ENCODE assay signal across 9 cellular contexts in the genomic region with DNA sequence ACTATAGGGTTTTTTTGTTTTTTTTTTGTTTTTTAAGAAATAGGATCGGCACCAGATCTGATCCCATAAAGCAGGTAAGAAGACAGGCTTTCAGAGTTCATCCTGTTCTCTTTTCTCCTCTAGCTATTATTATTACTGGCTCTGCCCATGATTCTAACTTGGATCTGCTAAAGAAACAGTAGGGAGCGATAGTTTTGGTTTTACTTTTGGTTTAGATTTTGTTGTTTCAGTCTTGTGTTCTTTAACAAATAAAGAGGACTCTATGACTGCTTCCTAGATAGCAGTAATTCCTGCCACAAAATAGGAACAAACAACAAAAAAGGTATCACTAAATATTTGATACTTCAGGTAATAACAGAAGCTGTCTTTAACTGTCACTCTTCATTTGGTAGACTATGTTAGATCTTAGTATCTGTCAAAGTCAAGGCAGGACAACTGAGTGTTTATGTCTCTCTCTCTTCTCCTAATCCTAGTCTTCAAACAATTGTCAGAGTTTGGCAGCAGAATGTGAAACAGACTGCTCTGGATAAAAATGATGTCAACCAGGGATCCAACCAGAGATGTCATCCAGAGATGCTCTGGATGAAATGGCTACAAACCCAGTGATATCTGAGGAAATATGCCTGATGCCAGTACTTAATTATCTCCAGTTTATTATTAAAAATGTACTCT.
DNase-seq lines count a peak whose midpoint lies in the region; ATAC-seq and TF ChIP-seq lines count a peak whose summit lies in the region.
"Had no signal": no experiment of that assay in that cellular context is flagged by ENCODE, and none has a peak within 500 bp of the region (broad histone marks: within the 10 kb centered on the region; RNA-seq: fewer than 3 reads in every experiment).

No MANE protein-coding gene starts in this region.

- ATAC-seq in GM19395 (IDR thresholded peaks at IDR 0.05; ENCODE audit: unreplicated experiment) (peak; percentile 70), GM21381 (IDR thresholded peaks at IDR 0.05; ENCODE audit: unreplicated experiment) (no peak)
- ATAC-seq in activated CD8-positive, alpha-beta T cell treated with anti-CD3 and anti-CD28 coated beads for 36 hours, result no peak

- DNase-seq in AG20443 (ENCODE audit: low spot score) (peak; percentile 12), lung microvascular endothelial cell (ENCODE audit: low read depth in 2 of 2) (peak; percentile 44 to 55), AG08395 (ENCODE audit: low spot score) (no peak), NCI-H146 treated with DMSO at 0.1 percent for 48 hours (lab: John Stamatoyannopoulos, UW; ENCODE audit: unreplicated experiment) (no peak)
- no peak for DNase-seq in activated CD8-positive, alpha-beta T cell treated with anti-CD3 and anti-CD28 coated beads for 36 hours
- no peak for DNase-seq in activated CD4-positive, alpha-beta T cell treated with anti-CD3 and anti-CD28 coated beads, Interleukin-2, amount 50 U/mL, for 4 hours
- DNase-seq: sigmoid colon had no signal

- intact Hi-C loops in activated CD8-positive, alpha-beta T cell treated with anti-CD3 and anti-CD28 coated beads for 36 hours (cut with micrococcal nuclease), result loop anchor here (5.0 kb wide), 1 partner anchor 96 kb away; no protein-coding TSS in a partner anchor

- CTCF ChIA-PET in activated CD8-positive, alpha-beta T cell treated with anti-CD3 and anti-CD28 coated beads for 36 hours (lab: Charles Lee), result interaction anchor here (0.7 to 3.4 kb wide), 20 partner anchors 8 to 374 kb away, joined by 3 to 17 read pairs (median 4); no protein-coding TSS in a partner anchor

- peak overlapping the region; percentile 55 for H3K4me3 Mint-ChIP-seq in activated CD8-positive, alpha-beta T cell treated with anti-CD3 and anti-CD28 coated beads for 36 hours

- H3K27ac Mint-ChIP-seq in activated CD8-positive, alpha-beta T cell treated with anti-CD3 and anti-CD28 coated beads for 36 hours, result peak overlapping the region; percentile 58

- POLR2A ChIA-PET in activated CD8-positive, alpha-beta T cell treated with anti-CD3 and anti-CD28 coated beads for 36 hours (lab: Charles Lee), result no interaction called here

- peaks cover 44% of the 10 kb centered on the region for H3K4me1 Mint-ChIP-seq in activated CD8-positive, alpha-beta T cell treated with anti-CD3 and anti-CD28 coated beads for 36 hours (ENCODE audit: low read depth)

- no peaks in the 10 kb centered on the region for H3K27me3 Mint-ChIP-seq in activated CD8-positive, alpha-beta T cell treated with anti-CD3 and anti-CD28 coated beads for 36 hours

- TF ChIP-seq CTCF in activated CD8-positive, alpha-beta T cell treated with anti-CD3 and anti-CD28 coated beads for 36 hours (IDR thresholded peaks at IDR 0.05), result no peak

- H3K9me3 Mint-ChIP-seq in activated CD8-positive, alpha-beta T cell treated with anti-CD3 and anti-CD28 coated beads for 36 hours, result no peaks in the 10 kb centered on the region

- peaks cover 8% of the 10 kb centered on the region for H3K36me3 Mint-ChIP-seq in activated CD8-positive, alpha-beta T cell treated with anti-CD3 and anti-CD28 coated beads for 36 hours (ENCODE audit: low read depth)

Comparison
In these comparisons a context has a peak if more than half of its experiments do, and no peak if none do; other contexts are left out.
1. DNase-seq: peak in AG20443 (single experiment) and lung microvascular endothelial cell (2 of 2); none in activated CD8-positive, alpha-beta T cell treated with anti-CD3 and anti-CD28 coated beads for 36 hours (single experiment), AG08395 (single experiment), NCI-H146 treated with DMSO at 0.1 percent for 48 hours (single experiment) and activated CD4-positive, alpha-beta T cell treated with anti-CD3 and anti-CD28 coated beads, Interleukin-2, amount 50 U/mL, for 4 hours (0 of 2).